1 cellular context compared by ENCODE assay signal in the genomic region with DNA sequence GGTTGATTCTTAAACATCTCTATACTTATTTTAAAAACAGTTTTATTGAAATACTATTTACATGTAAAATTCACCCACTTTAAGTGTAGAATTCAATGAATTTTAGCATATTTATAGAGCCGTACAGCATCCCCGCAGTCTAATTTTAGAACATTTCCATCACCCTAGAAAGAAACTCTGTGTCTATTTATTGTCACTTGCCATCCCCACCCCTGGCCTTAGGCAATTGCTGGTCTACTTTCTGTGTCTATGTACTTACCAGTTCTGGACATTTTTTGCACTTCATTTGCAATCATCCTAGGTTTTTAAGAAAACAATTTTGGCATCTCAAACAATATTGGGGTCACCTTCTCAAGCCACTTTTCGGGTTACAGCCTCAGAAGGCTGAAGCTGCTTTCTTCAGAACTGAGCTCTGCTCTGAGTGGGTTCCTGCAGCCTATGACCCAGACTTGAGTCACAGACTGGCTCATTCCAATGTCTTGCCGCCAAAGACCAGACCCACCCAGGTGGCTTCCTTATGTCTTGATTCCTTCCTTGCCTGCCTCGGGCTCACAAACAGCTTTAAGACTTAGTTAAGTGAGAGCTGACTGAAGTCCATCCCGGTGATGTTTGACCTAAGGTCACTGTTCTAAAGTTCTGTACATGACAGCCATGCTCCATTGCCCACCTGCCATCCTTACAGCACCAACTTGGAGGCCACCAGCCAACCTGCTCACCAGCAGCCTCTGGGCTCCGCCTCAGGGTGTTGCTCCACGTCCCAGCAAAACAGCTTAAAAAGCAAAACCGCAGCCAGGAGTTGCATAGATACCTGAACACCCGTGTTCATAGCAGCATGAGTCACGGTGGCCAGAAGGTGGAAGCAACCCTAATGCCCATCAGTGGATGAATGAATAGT.
TF ChIP-seq lines count a peak whose summit lies in the region.

No MANE protein-coding gene starts in this region.

TF ChIP-seq in SK-N-SH, 30 proteins besides CTCF, POLR2A, EP300 and RAD21 (continued from another document):
- TF ChIP-seq NRF1 (IDR thresholded peaks at IDR 0.05; ENCODE audit: low read depth, low read length), result no peak
- TF ChIP-seq, protein P1, sequence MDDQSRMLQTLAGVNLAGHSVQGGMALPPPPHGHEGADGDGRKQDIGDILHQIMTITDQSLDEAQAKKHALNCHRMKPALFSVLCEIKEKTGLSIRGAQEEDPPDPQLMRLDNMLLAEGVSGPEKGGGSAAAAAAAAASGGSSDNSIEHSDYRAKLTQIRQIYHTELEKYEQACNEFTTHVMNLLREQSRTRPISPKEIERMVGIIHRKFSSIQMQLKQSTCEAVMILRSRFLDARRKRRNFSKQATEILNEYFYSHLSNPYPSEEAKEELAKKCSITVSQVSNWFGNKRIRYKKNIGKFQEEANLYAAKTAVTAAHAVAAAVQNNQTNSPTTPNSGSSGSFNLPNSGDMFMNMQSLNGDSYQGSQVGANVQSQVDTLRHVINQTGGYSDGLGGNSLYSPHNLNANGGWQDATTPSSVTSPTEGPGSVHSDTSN (IDR thresholded peaks at IDR 0.05), result no peak
- peak; percentile 68 for TF ChIP-seq FOSL2 (IDR thresholded peaks at IDR 0.05; ENCODE audit: borderline replicate concordance, low read depth)
- no peak for TF ChIP-seq ELF1 (IDR thresholded peaks at IDR 0.05)
- no peak for TF ChIP-seq EZH2phosphoT487 (IDR thresholded peaks at IDR 0.05; ENCODE audit: borderline replicate concordance, low read depth)
- TF ChIP-seq, protein P2, sequence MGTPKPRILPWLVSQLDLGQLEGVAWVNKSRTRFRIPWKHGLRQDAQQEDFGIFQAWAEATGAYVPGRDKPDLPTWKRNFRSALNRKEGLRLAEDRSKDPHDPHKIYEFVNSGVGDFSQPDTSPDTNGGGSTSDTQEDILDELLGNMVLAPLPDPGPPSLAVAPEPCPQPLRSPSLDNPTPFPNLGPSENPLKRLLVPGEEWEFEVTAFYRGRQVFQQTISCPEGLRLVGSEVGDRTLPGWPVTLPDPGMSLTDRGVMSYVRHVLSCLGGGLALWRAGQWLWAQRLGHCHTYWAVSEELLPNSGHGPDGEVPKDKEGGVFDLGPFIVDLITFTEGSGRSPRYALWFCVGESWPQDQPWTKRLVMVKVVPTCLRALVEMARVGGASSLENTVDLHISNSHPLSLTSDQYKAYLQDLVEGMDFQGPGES (IDR thresholded peaks at IDR 0.05; ENCODE audit: low read depth, low read length), result no peak
- no peak for TF ChIP-seq RXRA (IDR thresholded peaks at IDR 0.05; ENCODE audit: borderline replicate concordance, low read depth)
- no peak for TF ChIP-seq FOXJ3 (CRISPR knock-in tag; IDR thresholded peaks at IDR 0.05)
- no peak for TF ChIP-seq RFX5 (IDR thresholded peaks at IDR 0.05; ENCODE audit: low read length)
- TF ChIP-seq TCF12 (IDR thresholded peaks at IDR 0.05), result peak; percentile 87
- no peak for TF ChIP-seq GATA2 (CRISPR knock-in tag; IDR thresholded peaks at IDR 0.05)
- TF ChIP-seq TAF1 (IDR thresholded peaks at IDR 0.05; ENCODE audit: borderline replicate concordance, low read depth, low read length), result no peak
